In genomic region chr3:189337672-189338071, GRCh38 we compare ENCODE assay signal across 25 cellular contexts.
DNase-seq lines count a peak whose midpoint lies in the region; TF ChIP-seq lines count a peak whose summit lies in the region.
"Had no signal": no experiment of that assay in that cellular context is flagged by ENCODE, and none has a peak within 500 bp of the region (broad histone marks: within the 10 kb centered on the region; RNA-seq: fewer than 3 reads in every experiment).

No MANE protein-coding gene starts in this region.

- no peaks in the 10 kb centered on the region for H3K79me2 ChIP-seq in OCI-LY1 (ENCODE audit: insufficient read depth, low read length)

- peak; percentile 8 for DNase-seq in DMS 273 (lab: John Stamatoyannopoulos, UW; ENCODE audit: unreplicated experiment)
- no peak for DNase-seq in DMS 273 treated with DMSO at 0.1 percent for 48 hours (lab: John Stamatoyannopoulos, UW)
- peak; percentile 16 for DNase-seq in iPS-NIHi7 (ENCODE audit: extremely low spot score)
- no peak for DNase-seq in stomach
- no peak for DNase-seq in NCI-H2196 treated with DMSO at 0.1 percent for 48 hours (lab: John Stamatoyannopoulos, UW; ENCODE audit: unreplicated experiment)
- DNase-seq in kidney tubule cell (ENCODE audit: low spot score) = no peak
- DNase-seq: activated B cell treated with CpG ODN at 0.5 μM for 24 hours; activated CD4-positive, alpha-beta T cell treated with anti-CD3 and anti-CD28 coated beads, Interleukin-2, amount 50 U/mL, for 48 hours; activated gamma-delta T cell; body of pancreas; CD8-positive, alpha-beta memory T cell; glutamatergic neuron; left ventricle myocardium inferior; midbrain; NCI-H1417 treated with DMSO at 0.1 percent for 48 hours; NCI-H510A; posterior cingulate gyrus; RPMI8226; stimulated activated CD4-positive, alpha-beta T cell treated with anti-CD3 and anti-CD28 coated beads, Interleukin-1b, Interleukin-23, amount 100 ng/mL, for 48 hours; T-helper 9 cell had no signal

- no peaks in the 10 kb centered on the region for H4K20me1 ChIP-seq in OCI-LY1 (ENCODE audit: insufficient read depth, low read length)

- H3K27me3 ChIP-seq in OCI-LY1 (ENCODE audit: insufficient read depth, low read length) = no peaks in the 10 kb centered on the region
- H3K27me3 ChIP-seq in skeletal muscle tissue (ENCODE audit: control insufficient read depth in 3 of 3, insufficient read depth in 3 of 3, low read length in 3 of 3) = no peaks in the 10 kb centered on the region
- H3K27me3 ChIP-seq in stomach = no peaks in the 10 kb centered on the region
- H3K27me3 ChIP-seq: body of pancreas, neural progenitor cell had no signal

- no peak for TF ChIP-seq POLR2A in stomach (IDR thresholded peaks at IDR 0.05)

- H3K9me3 ChIP-seq in OCI-LY1 (ENCODE audit: low read length) (no peaks in the 10 kb centered on the region), skeletal muscle tissue (ENCODE audit: control insufficient read depth in 3 of 3, low read length in 3 of 3) (no peaks in the 10 kb centered on the region), stomach (no peaks in the 10 kb centered on the region)
- H3K9me3 ChIP-seq: body of pancreas, left ventricle myocardium inferior had no signal

- intact Hi-C loops in stomach (cut with DNase I; ENCODE audit: low total_unique reads) = no loop called here

- peak; percentile 10; the same call in 1 of the 2 replicates for TF ChIP-seq CTCF in OCI-LY1 (IDR thresholded peaks at IDR 0.05; ENCODE audit: low read length)
- TF ChIP-seq CTCF in stomach (IDR thresholded peaks at IDR 0.05) = no peak

- H2AFZ ChIP-seq in OCI-LY1 (ENCODE audit: low read length) = no peak overlapping the region
- H2AFZ ChIP-seq: neural progenitor cell had no signal

- no peak overlapping the region for H3K4me3 ChIP-seq in OCI-LY1 (ENCODE audit: low read depth, low read length, poor library complexity, severe bottlenecking)
- H3K4me3 ChIP-seq in skeletal muscle tissue (ENCODE audit: low read length in 3 of 3) = no peak overlapping the region
- no peak overlapping the region for H3K4me3 ChIP-seq in stomach
- H3K4me3 ChIP-seq: body of pancreas, left ventricle myocardium inferior, neural progenitor cell had no signal

- H3F3A ChIP-seq in OCI-LY1 (ENCODE audit: insufficient read depth, low read length) = no peaks in the 10 kb centered on the region

- H3K9me2 ChIP-seq in OCI-LY1 (ENCODE audit: low read depth, low read length) = no peaks in the 10 kb centered on the region

- no peak for TF ChIP-seq EP300 in stomach (IDR thresholded peaks at IDR 0.05)

- H3K36me3 ChIP-seq in OCI-LY1 (ENCODE audit: insufficient read depth, low read length) (no peaks in the 10 kb centered on the region), skeletal muscle tissue (ENCODE audit: control insufficient read depth in 3 of 3, insufficient read depth in 3 of 3, low read length in 3 of 3) (no peaks in the 10 kb centered on the region), stomach (no peaks in the 10 kb centered on the region)
- H3K36me3 ChIP-seq: left ventricle myocardium inferior, neural progenitor cell had no signal

- no peak overlapping the region for H3K4me2 ChIP-seq in OCI-LY1 (ENCODE audit: low read length)
- H3K4me2 ChIP-seq: neural progenitor cell had no signal

- H3K27ac ChIP-seq in OCI-LY1 (ENCODE audit: low read depth, low read length, poor library complexity, severe bottlenecking) (no peak overlapping the region), skeletal muscle tissue (ENCODE audit: low read depth, low read length) (peak overlapping the region; percentile 78), stomach (no peak overlapping the region)
- H3K27ac ChIP-seq: 22Rv1, body of pancreas, HL-60, left ventricle myocardium inferior, neural progenitor cell had no signal

- H3K4me1 ChIP-seq in OCI-LY1 (ENCODE audit: insufficient read depth, low read length, severe bottlenecking) (no peaks in the 10 kb centered on the region), skeletal muscle tissue (ENCODE audit: control insufficient read depth in 3 of 3, insufficient read depth in 3 of 3, low read length in 3 of 3) (peaks cover 6 to 18% (median 12%) of the 10 kb centered on the region in 3 donors), stomach (no peaks in the 10 kb centered on the region)
- H3K4me1 ChIP-seq: body of pancreas, neural progenitor cell had no signal

- H3K9ac ChIP-seq in OCI-LY1 (ENCODE audit: low read length) (no peak overlapping the region), skeletal muscle tissue (ENCODE audit: low read depth in 1 of 3, low read length in 3 of 3) (no peak overlapping the region)
- H3K9ac ChIP-seq: neural progenitor cell had no signal

Comparison
In these comparisons a context has a peak if more than half of its experiments do, and no peak if none do; other contexts are left out.
1. DNase-seq: peak in DMS 273 (single experiment) and iPS-NIHi7 (single experiment); none in DMS 273 treated with DMSO at 0.1 percent for 48 hours (single experiment), stomach (single experiment), NCI-H2196 treated with DMSO at 0.1 percent for 48 hours (single experiment) and kidney tubule cell (single experiment).